ENCODE assay signal across 16 cellular contexts in the genomic region with DNA sequence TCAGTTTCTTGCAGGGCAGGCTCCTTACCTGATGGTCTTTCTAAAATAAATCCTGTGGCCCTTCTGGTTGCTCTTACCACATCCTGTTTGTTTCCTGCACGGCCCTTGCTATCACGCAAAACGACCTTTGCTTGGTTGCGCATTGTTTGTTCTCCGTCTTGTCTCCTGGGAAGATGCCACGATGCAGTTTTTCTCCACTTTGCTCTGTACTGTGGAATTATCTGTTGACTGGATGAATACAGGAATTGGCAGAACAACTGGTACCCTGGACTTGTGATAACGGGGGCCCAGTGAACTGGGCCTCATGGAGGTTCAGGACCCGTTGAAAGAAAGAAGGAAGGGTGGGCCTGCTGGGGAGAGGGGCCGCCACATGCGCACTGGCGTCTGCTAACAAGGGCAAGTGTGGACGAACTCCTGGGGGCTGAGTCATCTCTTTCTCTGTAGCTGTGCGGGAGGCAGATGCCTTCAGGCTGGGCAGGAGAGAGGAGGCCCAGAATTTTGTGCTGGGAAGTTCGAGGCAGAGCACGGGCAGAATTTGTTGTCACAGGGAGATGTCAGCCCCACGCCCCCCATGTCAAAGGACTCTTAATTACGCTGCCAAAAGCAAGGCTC.
"Had no signal": no experiment of that assay in that cellular context is flagged by ENCODE, and none has a peak within 500 bp of the region (broad histone marks: within the 10 kb centered on the region; RNA-seq: fewer than 3 reads in every experiment).

No MANE protein-coding gene starts in this region.

- H3K27me3 ChIP-seq: cardiac muscle cell, uterus had no signal

- H3K9me3 ChIP-seq: heart left ventricle, left ventricle myocardium inferior, stomach, uterus had no signal

- H3K27ac ChIP-seq: cardiac muscle cell, heart left ventricle, left ventricle myocardium inferior, stomach, uterus, VCaP had no signal

- H3K36me3 ChIP-seq: cardiac muscle cell, heart left ventricle, left ventricle myocardium inferior, stomach, uterus had no signal

- H3K4me3 ChIP-seq: cardiac muscle cell, heart left ventricle, left ventricle myocardium inferior, stomach, uterus had no signal

- DNase-seq: activated CD4-positive, alpha-beta memory T cell treated with anti-CD3 and anti-CD28 coated beads, Interleukin-2, amount 10 ng/mL, durations not matched to agents 7 days and 5 days; activated CD4-positive, alpha-beta T cell treated with anti-CD3 and anti-CD28 coated beads for 36 hours; activated gamma-delta T cell; activated naive CD8-positive, alpha-beta T cell treated with anti-CD3 and anti-CD28 coated beads for 36 hours; activated T-cell treated with anti-CD3 and anti-CD28 coated beads, Interleukin-2, amount 50 U/mL, for 48 hours; heart left ventricle; left ventricle myocardium inferior; stomach; T1000; uterus had no signal

- ATAC-seq: activated CD4-positive, alpha-beta T cell treated with anti-CD3 and anti-CD28 coated beads for 36 hours; heart left ventricle had no signal

- H3K4me1 ChIP-seq: stomach, uterus had no signal

- FAIRE-seq: colon, endothelial cell of umbilical vein, frontal cortex, islet of Langerhans had no signal
